In the genomic region with DNA sequence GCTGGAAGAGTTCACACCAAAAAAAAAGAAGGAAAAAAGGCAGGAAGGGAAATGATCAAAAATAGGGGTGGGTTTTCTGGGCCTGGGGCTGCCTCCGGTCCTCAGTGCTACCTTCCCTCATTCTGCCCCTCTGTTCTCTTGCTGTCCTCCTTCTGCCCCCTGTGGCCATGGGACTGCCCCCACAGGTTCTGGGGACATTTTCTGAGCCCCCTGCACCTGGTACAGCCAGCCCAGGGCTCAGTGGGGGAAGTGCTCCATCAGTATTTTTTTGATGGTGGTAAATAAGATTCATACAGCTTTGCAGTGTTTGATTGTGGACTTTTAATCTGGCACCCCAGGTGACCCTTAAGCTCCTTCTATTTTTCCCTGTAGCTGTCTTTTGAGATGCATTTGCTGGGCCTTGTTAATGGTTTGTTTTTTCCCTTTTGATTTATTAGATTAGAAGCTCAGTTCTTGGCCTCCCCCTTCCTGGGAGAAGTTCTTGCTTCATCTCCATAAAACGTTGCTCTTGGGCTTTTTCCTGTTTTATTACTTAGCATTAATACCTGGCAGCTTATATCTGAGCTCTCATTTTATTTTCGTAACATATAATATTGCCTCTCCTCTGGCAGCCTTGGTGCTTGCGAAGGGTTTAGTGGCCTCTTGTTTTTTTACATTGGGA, we compare ENCODE assay signal across 1 cellular context.
TF ChIP-seq lines count a peak whose summit lies in the region.

No MANE protein-coding gene starts in this region.

TF ChIP-seq in WTC11, 78 proteins besides CTCF, POLR2A, EP300 and RAD21 (continued from another document):
- TF ChIP-seq, protein P1, sequence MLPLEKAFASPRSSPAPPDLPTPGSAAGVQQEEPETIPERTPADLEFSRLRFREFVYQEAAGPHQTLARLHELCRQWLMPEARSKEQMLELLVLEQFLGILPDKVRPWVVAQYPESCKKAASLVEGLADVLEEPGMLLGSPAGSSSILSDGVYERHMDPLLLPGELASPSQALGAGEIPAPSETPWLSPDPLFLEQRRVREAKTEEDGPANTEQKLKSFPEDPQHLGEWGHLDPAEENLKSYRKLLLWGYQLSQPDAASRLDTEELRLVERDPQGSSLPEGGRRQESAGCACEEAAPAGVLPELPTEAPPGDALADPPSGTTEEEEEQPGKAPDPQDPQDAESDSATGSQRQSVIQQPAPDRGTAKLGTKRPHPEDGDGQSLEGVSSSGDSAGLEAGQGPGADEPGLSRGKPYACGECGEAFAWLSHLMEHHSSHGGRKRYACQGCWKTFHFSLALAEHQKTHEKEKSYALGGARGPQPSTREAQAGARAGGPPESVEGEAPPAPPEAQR (CRISPR knock-in tag; IDR thresholded peaks at IDR 0.05), result no peak
- TF ChIP-seq E2F4 (CRISPR knock-in tag; IDR thresholded peaks at IDR 0.05; ENCODE audit: borderline replicate concordance, low read depth) (no peak), TP53 (CRISPR knock-in tag; IDR thresholded peaks at IDR 0.05) (no peak), ZNF671 (CRISPR knock-in tag; IDR thresholded peaks at IDR 0.05) (no peak)
- TF ChIP-seq, protein P2, sequence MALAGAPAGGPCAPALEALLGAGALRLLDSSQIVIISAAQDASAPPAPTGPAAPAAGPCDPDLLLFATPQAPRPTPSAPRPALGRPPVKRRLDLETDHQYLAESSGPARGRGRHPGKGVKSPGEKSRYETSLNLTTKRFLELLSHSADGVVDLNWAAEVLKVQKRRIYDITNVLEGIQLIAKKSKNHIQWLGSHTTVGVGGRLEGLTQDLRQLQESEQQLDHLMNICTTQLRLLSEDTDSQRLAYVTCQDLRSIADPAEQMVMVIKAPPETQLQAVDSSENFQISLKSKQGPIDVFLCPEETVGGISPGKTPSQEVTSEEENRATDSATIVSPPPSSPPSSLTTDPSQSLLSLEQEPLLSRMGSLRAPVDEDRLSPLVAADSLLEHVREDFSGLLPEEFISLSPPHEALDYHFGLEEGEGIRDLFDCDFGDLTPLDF (CRISPR knock-in tag; IDR thresholded peaks at IDR 0.05), result no peak
